In genomic region chr6:136524936-136525413, GRCh38 we compare ENCODE assay signal across 10 cellular contexts. TPM values are rescaled to one million over a fixed set of nuclear protein-coding genes. Genes with fewer than 3 reads are reported as not detected.
DNase-seq lines count a peak whose midpoint lies in the region; ATAC-seq and TF ChIP-seq lines count a peak whose summit lies in the region.
"Had no signal": no experiment of that assay in that cellular context is flagged by ENCODE, and none has a peak within 500 bp of the region (broad histone marks: within the 10 kb centered on the region; RNA-seq: fewer than 3 reads in every experiment).

No MANE protein-coding gene starts in this region.

- H3K27me3 Mint-ChIP-seq in WTC11 (ENCODE audit: low read depth): no peaks in the 10 kb centered on the region
- H3K27me3 Mint-ChIP-seq in activated T-cell treated with anti-CD3 and anti-CD28 coated beads, Interleukin-2, amount 50 U/mL, for 24 hours: peaks cover 5% of the 10 kb centered on the region

- peaks cover 63% of the 10 kb centered on the region for H3K4me1 Mint-ChIP-seq in WTC11
- peaks cover 27% of the 10 kb centered on the region for H3K4me1 Mint-ChIP-seq in activated T-cell treated with anti-CD3 and anti-CD28 coated beads, Interleukin-2, amount 50 U/mL, for 24 hours (ENCODE audit: low read depth)

- H3K27me3 ChIP-seq in upper lobe of left lung: no peaks in the 10 kb centered on the region

- TF ChIP-seq CTCF in WTC11 (IDR thresholded peaks at IDR 0.05) (no peak), upper lobe of left lung (IDR thresholded peaks at IDR 0.05) (no peak)

- in situ Hi-C loops in G401 (cut with HindIII; ENCODE audit: low sequenced_read_pairs): no loop called here

- no peak for TF ChIP-seq EP300 in upper lobe of left lung (IDR thresholded peaks at IDR 0.05)

- no peaks in the 10 kb centered on the region for H3K9me3 Mint-ChIP-seq in WTC11
- H3K9me3 Mint-ChIP-seq in activated T-cell treated with anti-CD3 and anti-CD28 coated beads, Interleukin-2, amount 50 U/mL, for 24 hours: no peaks in the 10 kb centered on the region

- H3K4me3 Mint-ChIP-seq in WTC11: no peak overlapping the region
- H3K4me3 Mint-ChIP-seq in activated T-cell treated with anti-CD3 and anti-CD28 coated beads, Interleukin-2, amount 50 U/mL, for 24 hours: no peak overlapping the region

- H3K27ac ChIP-seq in upper lobe of left lung: peak overlapping the region in 1 of 4 donors; percentile 8

- WGBS in upper lobe of left lung, 2 donors: 27 to 33% methylated on average over 2 of the region's 2 CpGs

- TF ChIP-seq POLR2A in upper lobe of left lung (IDR thresholded peaks at IDR 0.05): no peak
- TF ChIP-seq POLR2A in erythroblast (IDR thresholded peaks at IDR 0.05; ENCODE audit: low read length): no peak

- H3K4me1 ChIP-seq in upper lobe of left lung: peaks cover 0 to 18% (median 6%) of the 10 kb centered on the region in 4 donors

- no peaks in the 10 kb centered on the region for H3K9me3 ChIP-seq in upper lobe of left lung

- peak; percentile 77 for DNase-seq in G401 (ENCODE audit: low spot score)
- DNase-seq in NCI-H146 (lab: John Stamatoyannopoulos, UW): peak; percentile 92
- DNase-seq in WTC11 (ENCODE audit: low spot score): no peak
- peak; percentile 60 for DNase-seq in middle frontal gyrus (ENCODE audit: extremely low spot score, low spot score)
- DNase-seq in upper lobe of left lung: no peak
- no peak for DNase-seq in activated T-cell treated with anti-CD3 and anti-CD28 coated beads, Interleukin-2, amount 50 U/mL, for 24 hours
- no peak for DNase-seq in erythroblast (lab: John Stamatoyannopoulos, UW)
- DNase-seq: small intestine, T-helper 1 cell had no signal

- no peaks in the 10 kb centered on the region for H3K36me3 ChIP-seq in upper lobe of left lung

- no peak overlapping the region for H3K4me3 ChIP-seq in upper lobe of left lung

- peak overlapping the region; percentile 83 for H3K27ac Mint-ChIP-seq in WTC11
- H3K27ac Mint-ChIP-seq in activated T-cell treated with anti-CD3 and anti-CD28 coated beads, Interleukin-2, amount 50 U/mL, for 24 hours: no peak overlapping the region

- POLR2A ChIA-PET in WTC11 (lab: Charles Lee): interaction anchor here (1.4 to 1.8 kb wide), 2 partner anchors 25 to 235 kb away, joined by 3 to 8 read pairs; partner anchors contain the start of genes BCLAF1 and MAP7

- no peaks in the 10 kb centered on the region for H3K36me3 Mint-ChIP-seq in WTC11
- no peaks in the 10 kb centered on the region for H3K36me3 Mint-ChIP-seq in activated T-cell treated with anti-CD3 and anti-CD28 coated beads, Interleukin-2, amount 50 U/mL, for 24 hours (ENCODE audit: low read depth)

- CTCF ChIA-PET in WTC11 (lab: Charles Lee): interaction anchor here (1.0 to 4.9 kb wide), 7 partner anchors 10 to 119 kb away, joined by 3 to 70 read pairs (median 6); partner anchors contain the start of gene MAP7

- ATAC-seq in WTC11 (no peak), upper lobe of left lung (ENCODE audit: low FRiP score in 2 of 2) (no peak), GM18867 (IDR thresholded peaks at IDR 0.05; ENCODE audit: unreplicated experiment) (no peak)

TF ChIP-seq in WTC11, 78 proteins besides CTCF, POLR2A, EP300 and RAD21:
- TF ChIP-seq ZBTB43 (CRISPR knock-in tag; IDR thresholded peaks at IDR 0.05) (no peak), PRRX2 (CRISPR knock-in tag; IDR thresholded peaks at IDR 0.05) (no peak), ZNF423 (CRISPR knock-in tag; IDR thresholded peaks at IDR 0.05) (no peak)

RNA-seq across cellular contexts. Expression of gene MAP7, which starts 25.2 kb away (rescaled TPM):
- total RNA-seq in G401 (2014; rRNA removed; shearing (Covaris generic)): not detected in 2 replicates
- 56.6 to 60.5 TPM (median 59.1 TPM) in 3 replicates for total RNA-seq in WTC11 (2021)
- total RNA-seq in upper lobe of left lung: 10 to 100 TPM; 18.1 to 26.6 (median 24.2) TPM

Comparison
In these comparisons a context has a peak if more than half of its experiments do, and no peak if none do; other contexts are left out.
1. DNase-seq: peak in G401 (single experiment), NCI-H146 (single experiment) and middle frontal gyrus (single experiment); none in WTC11 (single experiment), upper lobe of left lung (0 of 2), activated T-cell treated with anti-CD3 and anti-CD28 coated beads, Interleukin-2, amount 50 U/mL, for 24 hours (single experiment) and erythroblast (0 of 2).
2. RNA of gene MAP7, which starts 25.2 kb away (total RNA-seq): 56.6 to 60.5 TPM in WTC11 and 18.1 to 26.6 TPM in upper lobe of left lung; not detected in G401; every median in the first group is over 10 times any median in the second.